Comparison of ENCODE assay signal across 8 cellular contexts in genomic region chr7:25602730-25603426, GRCh38.
A peak's percentile ranks its signal among the peaks of the same experiment; 100 is the strongest.
DNase-seq lines count a peak whose midpoint lies in the region; ATAC-seq, FAIRE-seq and TF ChIP-seq lines count a peak whose summit lies in the region.
"Not testable (repeated sequence)": the region's sequence is repeated elsewhere in the genome, so short reads cannot be mapped to it uniquely, and the experiment has no call there.

No MANE protein-coding gene starts in this region.

- not testable (repeated sequence) for H2AK5ac ChIP-seq in H1 (ENCODE audit: low read depth, low read length)

- not testable (repeated sequence) for H2BK20ac ChIP-seq in H1 (ENCODE audit: low read length)

- H3K27me3 ChIP-seq in CD4-positive, alpha-beta T cell (ENCODE audit: control insufficient read depth, insufficient read depth, low read length); H1 (replicated peaks in 1 of 4; ENCODE audit: control insufficient read depth in 3 of 4, extremely low read depth in 1 of 4, insufficient read depth in 3 of 4, low read length in 3 of 4); iPS DF 6.9 (ENCODE audit: control insufficient read depth, insufficient read depth, low read length): not testable (repeated sequence)

- H3K27ac ChIP-seq in CD4-positive, alpha-beta T cell (ENCODE audit: low read depth, low read length); H1 (ENCODE audit: low read depth, low read length); iPS DF 6.9 (ENCODE audit: low read length): not testable (repeated sequence)

- TF ChIP-seq EP300 in H1 (IDR thresholded peaks at IDR 0.05; ENCODE audit: borderline replicate concordance in 1 of 2, low read depth in 2 of 2, low read length in 2 of 2) = not testable (repeated sequence)

- H4K8ac ChIP-seq in H1 (ENCODE audit: extremely low read depth, insufficient read depth, low read length) = not testable (repeated sequence)

- not testable (repeated sequence) for H3K56ac ChIP-seq in H1 (replicated peaks; ENCODE audit: insufficient read length, low read depth, low read length)

- CTCF ChIA-PET in CD4-positive, alpha-beta T cell (lab: Charles Lee); H1 (lab: Charles Lee; ENCODE audit: partially characterized antibody): not testable (repeated sequence)

- not testable (repeated sequence) for TF ChIP-seq POLR2A in H1 (IDR thresholded peaks at IDR 0.05; ENCODE audit: control extremely low read depth in 1 of 2, low read depth in 2 of 2, low read length in 2 of 2)

- not testable (repeated sequence) for FAIRE-seq in H1 (lab: Jason Lieb, UNC)

- H3K36me3 ChIP-seq in H1 (ENCODE audit: control insufficient read depth in 2 of 4, insufficient read depth in 4 of 4, low read length in 3 of 4); iPS DF 6.9 (ENCODE audit: control insufficient read depth, insufficient read depth, low read length): not testable (repeated sequence)

- not testable (repeated sequence) for H2BK5ac ChIP-seq in H1 (ENCODE audit: low read depth, low read length)

- H3K4me2 ChIP-seq in H1 (ENCODE audit: insufficient read depth in 1 of 2, low read depth in 2 of 2, low read length in 2 of 2) = peak overlapping the region; percentile 13 to 62; a peak in 1 of 4 replicates

- H3K4me1 Mint-ChIP-seq in CD4-positive, alpha-beta T cell (ENCODE audit: low read depth); IgD-negative memory B cell; T-helper 1 cell treated with Interleukin-12 subunit alpha and Interleukin-12 subunit beta and Interleukin-4 antibody, amounts not matched to agents 30 μg/mL and 1 μg/mL, for 36 hours (ENCODE audit: low read depth); activated naive CD4-positive, alpha-beta T cell treated with anti-CD3 and anti-CD28 coated beads, Interleukin-2, amount 50 U/mL, for 24 hours; stimulated activated naive B cell treated with anti-CD40 and anti-IgM and Interleukin-4, amounts not matched to agents 10 μg/mL and 1 μg/mL and 100 μg/mL, for 72 hours: not testable (repeated sequence)
- peaks cover 17% of the 10 kb centered on the region for H3K4me1 Mint-ChIP-seq in nephron progenitor cell

- not testable (repeated sequence) for H3K4me1 ChIP-seq in H1 (replicated peaks in 1 of 4; ENCODE audit: control insufficient read depth in 3 of 4, insufficient read depth in 4 of 4, low read length in 3 of 4); iPS DF 6.9 (ENCODE audit: control insufficient read depth, insufficient read depth, low read length)

- peak overlapping the region; percentile 74 for H3K4me3 Mint-ChIP-seq in CD4-positive, alpha-beta T cell
- peak overlapping the region in 3 of 4 donors; percentile 73 to 87 (median 74) for H3K4me3 Mint-ChIP-seq in IgD-negative memory B cell
- H3K4me3 Mint-ChIP-seq in T-helper 1 cell treated with Interleukin-12 subunit alpha and Interleukin-12 subunit beta and Interleukin-4 antibody, amounts not matched to agents 30 μg/mL and 1 μg/mL, for 36 hours = peak overlapping the region; percentile 62
- peak overlapping the region; percentile 74 for H3K4me3 Mint-ChIP-seq in activated naive CD4-positive, alpha-beta T cell treated with anti-CD3 and anti-CD28 coated beads, Interleukin-2, amount 50 U/mL, for 24 hours
- H3K4me3 Mint-ChIP-seq in nephron progenitor cell = peak overlapping the region; percentile 66
- H3K4me3 Mint-ChIP-seq in stimulated activated naive B cell treated with anti-CD40 and anti-IgM and Interleukin-4, amounts not matched to agents 10 μg/mL and 1 μg/mL and 100 μg/mL, for 72 hours = peak overlapping the region; percentile 67 to 74

- H4K91ac ChIP-seq in H1 (replicated peaks; ENCODE audit: insufficient read length, low read length) = not testable (repeated sequence)

- DNase-seq in CD4-positive, alpha-beta T cell; iPS DF 6.9 (ENCODE audit: low read depth, low spot score); nephron progenitor cell; stimulated activated naive B cell treated with anti-CD40 and anti-IgM and Interleukin-4, amounts not matched to agents 10 μg/mL and 1 μg/mL and 100 μg/mL, for 72 hours: not testable (repeated sequence)
- DNase-seq in H1 (ENCODE audit: low read depth in 1 of 2, low spot score in 2 of 2) = peak in 1 of 2 experiments; percentile 56

- TF ChIP-seq CTCF in CD4-positive, alpha-beta T cell (IDR thresholded peaks at IDR 0.05); H1 (IDR thresholded peaks at IDR 0.05; ENCODE audit: control extremely low read depth in 1 of 3, insufficient read depth in 1 of 3, low read depth in 1 of 3, low read length in 3 of 3); nephron progenitor cell (IDR thresholded peaks at IDR 0.05): not testable (repeated sequence)

- not testable (repeated sequence) for H3K4ac ChIP-seq in H1 (replicated peaks; ENCODE audit: insufficient read length, low read depth, low read length)

- not testable (repeated sequence) for H4K20me1 ChIP-seq in H1 (replicated peaks in 1 of 2; ENCODE audit: control insufficient read depth in 1 of 2, insufficient read depth in 2 of 2, low read length in 2 of 2)

- intact Hi-C loops in CD4-positive, alpha-beta T cell (cut with DNase I, micrococcal nuclease) = not testable (repeated sequence)

- peak overlapping the region in 3 of 4 experiments; percentile 62 to 84 (median 77); a peak in 6 of 7 replicates for H3K9ac ChIP-seq in H1 (replicated peaks in 1 of 4; ENCODE audit: extremely low read depth in 1 of 4, low read depth in 3 of 4, low read length in 3 of 4)

- not testable (repeated sequence) for H3K79me1 ChIP-seq in H1 (ENCODE audit: low read depth, low read length)

- H4K5ac ChIP-seq in H1 (ENCODE audit: insufficient read length, low read depth, low read length) = peak overlapping the region; percentile 86

- H3K18ac ChIP-seq in H1 (ENCODE audit: extremely low read depth, low read length) = not testable (repeated sequence)

- H3K36me3 Mint-ChIP-seq in CD4-positive, alpha-beta T cell (ENCODE audit: low read depth); IgD-negative memory B cell; T-helper 1 cell treated with Interleukin-12 subunit alpha and Interleukin-12 subunit beta and Interleukin-4 antibody, amounts not matched to agents 30 μg/mL and 1 μg/mL, for 36 hours (ENCODE audit: low read depth); activated naive CD4-positive, alpha-beta T cell treated with anti-CD3 and anti-CD28 coated beads, Interleukin-2, amount 50 U/mL, for 24 hours; stimulated activated naive B cell treated with anti-CD40 and anti-IgM and Interleukin-4, amounts not matched to agents 10 μg/mL and 1 μg/mL and 100 μg/mL, for 72 hours: not testable (repeated sequence)
- H3K36me3 Mint-ChIP-seq in nephron progenitor cell (ENCODE audit: low read depth) = peaks cover 12% of the 10 kb centered on the region

- not testable (repeated sequence) for H3K79me2 ChIP-seq in H1 (ENCODE audit: control insufficient read depth in 1 of 2, insufficient read depth in 2 of 2, low read length in 2 of 2)

- not testable (repeated sequence) for H3K27ac Mint-ChIP-seq in CD4-positive, alpha-beta T cell; IgD-negative memory B cell; T-helper 1 cell treated with Interleukin-12 subunit alpha and Interleukin-12 subunit beta and Interleukin-4 antibody, amounts not matched to agents 30 μg/mL and 1 μg/mL, for 36 hours; activated naive CD4-positive, alpha-beta T cell treated with anti-CD3 and anti-CD28 coated beads, Interleukin-2, amount 50 U/mL, for 24 hours; nephron progenitor cell; stimulated activated naive B cell treated with anti-CD40 and anti-IgM and Interleukin-4, amounts not matched to agents 10 μg/mL and 1 μg/mL and 100 μg/mL, for 72 hours

- not testable (repeated sequence) for H2AFZ ChIP-seq in H1 (ENCODE audit: low read length)

- H3K23ac ChIP-seq in H1 (ENCODE audit: insufficient read length) = not testable (repeated sequence)

- H3K14ac ChIP-seq in H1 (ENCODE audit: insufficient read length) = not testable (repeated sequence)

- not testable (repeated sequence) for H2BK12ac ChIP-seq in H1 (ENCODE audit: low read depth, low read length)

- H3K9me3 ChIP-seq in CD4-positive, alpha-beta T cell (ENCODE audit: control insufficient read depth, low read length); H1 (ENCODE audit: insufficient read depth in 2 of 2, low read depth in 1 of 2, low read length in 1 of 2); iPS DF 6.9 (ENCODE audit: control insufficient read depth, insufficient read depth, low read length): not testable (repeated sequence)

- 6% methylated on average over 17 of the region's 30 CpGs; no CpG with 5 or more reads in 1 of the 2 experiments for WGBS in H1 (ENCODE audit: extremely low coverage in 1 of 2, insufficient coverage in 1 of 2, insufficient read length in 1 of 2, insufficient replicate concordance in 2 of 2, low coverage in 1 of 2, low lambda C conversion rate in 2 of 2, missing lambda C conversion rate in 1 of 2), 2 experiments
- WGBS in iPS DF 6.9 (ENCODE audit: insufficient coverage, insufficient read length) = no CpG with 5 or more reads among the region's 30 CpGs

- not testable (repeated sequence) for H3K27me3 Mint-ChIP-seq in CD4-positive, alpha-beta T cell; IgD-negative memory B cell; activated naive CD4-positive, alpha-beta T cell treated with anti-CD3 and anti-CD28 coated beads, Interleukin-2, amount 50 U/mL, for 24 hours; nephron progenitor cell (ENCODE audit: low read depth, poor library complexity); stimulated activated naive B cell treated with anti-CD40 and anti-IgM and Interleukin-4, amounts not matched to agents 10 μg/mL and 1 μg/mL and 100 μg/mL, for 72 hours
- H3K27me3 Mint-ChIP-seq in T-helper 1 cell treated with Interleukin-12 subunit alpha and Interleukin-12 subunit beta and Interleukin-4 antibody, amounts not matched to agents 30 μg/mL and 1 μg/mL, for 36 hours (ENCODE audit: low read depth) = peaks cover 11% of the 10 kb centered on the region

- H2BK15ac ChIP-seq in H1 (ENCODE audit: low read length) = not testable (repeated sequence)

- not testable (repeated sequence) for ATAC-seq in CD4-positive, alpha-beta T cell (ENCODE audit: poor library complexity); stimulated activated naive B cell treated with anti-CD40 and anti-IgM and Interleukin-4, amounts not matched to agents 10 μg/mL and 1 μg/mL and 100 μg/mL, for 72 hours (replicated peaks)

- H2BK120ac ChIP-seq in H1 (replicated peaks; ENCODE audit: low read depth, low read length) = not testable (repeated sequence)

- H3K9me3 Mint-ChIP-seq in CD4-positive, alpha-beta T cell; IgD-negative memory B cell; T-helper 1 cell treated with Interleukin-12 subunit alpha and Interleukin-12 subunit beta and Interleukin-4 antibody, amounts not matched to agents 30 μg/mL and 1 μg/mL, for 36 hours; activated naive CD4-positive, alpha-beta T cell treated with anti-CD3 and anti-CD28 coated beads, Interleukin-2, amount 50 U/mL, for 24 hours; stimulated activated naive B cell treated with anti-CD40 and anti-IgM and Interleukin-4, amounts not matched to agents 10 μg/mL and 1 μg/mL and 100 μg/mL, for 72 hours: not testable (repeated sequence)
- H3K9me3 Mint-ChIP-seq in nephron progenitor cell = peaks cover 30% of the 10 kb centered on the region

- TF ChIP-seq RAD21 in H1 (IDR thresholded peaks at IDR 0.05 in 1 of 2, conservative IDR thresholded peaks at IDR 0.05 in 1 of 2; ENCODE audit: low read depth in 2 of 2, low read length in 2 of 2) = not testable (repeated sequence)

- POLR2A ChIA-PET in CD4-positive, alpha-beta T cell (lab: Charles Lee) = not testable (repeated sequence)
- POLR2A ChIA-PET in H1 (lab: Charles Lee; ENCODE audit: partially characterized antibody) = interaction anchor here (1.1 kb wide), 1 partner anchor 10 kb away, joined by 5 read pairs; no protein-coding TSS in a partner anchor

- H3K4me3 ChIP-seq in H1 (ENCODE audit: extremely low read depth in 1 of 4, insufficient read depth in 2 of 4, low read depth in 3 of 4, low read length in 4 of 4) (peak overlapping the region in 3 of 4 experiments; percentile 33 to 50 (median 39); a peak in 4 of 8 replicates), iPS DF 6.9 (ENCODE audit: low read length) (peak overlapping the region; percentile 19; the same call in 1 of the 2 replicates)

- not testable (repeated sequence) for H3K23me2 ChIP-seq in H1 (ENCODE audit: low read depth, low read length)
